ENCODE assay signal across 1 cellular context in the genomic region with DNA sequence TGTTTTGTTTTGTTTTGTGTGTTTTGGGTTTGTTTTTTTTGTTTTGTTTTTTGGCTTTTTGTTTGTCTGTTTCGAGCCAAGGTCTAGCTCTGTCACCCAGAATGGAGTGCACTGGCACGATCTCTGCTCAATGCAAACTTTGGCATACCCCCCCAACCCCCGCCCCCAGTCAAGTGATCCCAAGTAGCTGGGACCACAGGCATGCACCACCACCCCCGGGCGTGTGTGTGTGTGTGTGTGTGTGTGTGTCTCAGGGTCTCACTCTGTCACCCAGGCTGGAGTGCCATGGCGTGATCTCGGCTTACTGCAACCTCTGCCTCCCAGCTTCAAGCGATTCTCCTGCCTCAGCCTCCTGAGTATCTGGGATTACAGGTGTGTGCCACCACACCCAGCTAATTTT.
A peak's percentile ranks its signal among the peaks of the same experiment; 100 is the strongest.
TF ChIP-seq lines count a peak whose summit lies in the region.

No MANE protein-coding gene starts in this region.

TF ChIP-seq in HEK293, 187 proteins besides CTCF, POLR2A, EP300 and RAD21:
- 0 out of 2 replicates have a peak, but pooled peaks have one; percentile 15 for TF ChIP-seq ZFHX2 (tag by site-specific recombination; conservative IDR thresholded peaks at IDR 0.05)
- TF ChIP-seq, protein P1, sequence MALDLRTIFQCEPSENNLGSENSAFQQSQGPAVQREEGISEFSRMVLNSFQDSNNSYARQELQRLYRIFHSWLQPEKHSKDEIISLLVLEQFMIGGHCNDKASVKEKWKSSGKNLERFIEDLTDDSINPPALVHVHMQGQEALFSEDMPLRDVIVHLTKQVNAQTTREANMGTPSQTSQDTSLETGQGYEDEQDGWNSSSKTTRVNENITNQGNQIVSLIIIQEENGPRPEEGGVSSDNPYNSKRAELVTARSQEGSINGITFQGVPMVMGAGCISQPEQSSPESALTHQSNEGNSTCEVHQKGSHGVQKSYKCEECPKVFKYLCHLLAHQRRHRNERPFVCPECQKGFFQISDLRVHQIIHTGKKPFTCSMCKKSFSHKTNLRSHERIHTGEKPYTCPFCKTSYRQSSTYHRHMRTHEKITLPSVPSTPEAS (tag by site-specific recombination; IDR thresholded peaks at IDR 0.05): peak; percentile 12; the same call in 1 of the 2 replicates
